13 cellular contexts compared by ENCODE assay signal in genomic region chr10:7563368-7563767, GRCh38.
DNase-seq lines count a peak whose midpoint lies in the region; ATAC-seq and TF ChIP-seq lines count a peak whose summit lies in the region.
"Had no signal": no experiment of that assay in that cellular context is flagged by ENCODE, and none has a peak within 500 bp of the region (broad histone marks: within the 10 kb centered on the region; RNA-seq: fewer than 3 reads in every experiment).

No MANE protein-coding gene starts in this region.

- peak overlapping the region; percentile 63 to 82 (median 64) for H3K27ac Mint-ChIP-seq in nephron
- H3K27ac Mint-ChIP-seq: stimulated activated effector memory CD8-positive, alpha-beta T cell treated with anti-CD3 and anti-CD28 coated beads, Interleukin-12 subunit alpha, Interleukin-12 subunit beta, amount 100 ng/mL, for 72 hours had no signal

- H3K9me3 Mint-ChIP-seq in nephron: no peaks in the 10 kb centered on the region
- H3K9me3 Mint-ChIP-seq: stimulated activated effector memory CD8-positive, alpha-beta T cell treated with anti-CD3 and anti-CD28 coated beads, Interleukin-12 subunit alpha, Interleukin-12 subunit beta, amount 100 ng/mL, for 72 hours had no signal

- peak; percentile 23 to 68 (median 44) for ATAC-seq in heart right ventricle
- ATAC-seq in HG02840 (IDR thresholded peaks at IDR 0.05; ENCODE audit: low FRiP score, unreplicated experiment): no peak
- ATAC-seq: stimulated activated effector memory CD8-positive, alpha-beta T cell treated with anti-CD3 and anti-CD28 coated beads, Interleukin-12 subunit alpha, Interleukin-12 subunit beta, amount 100 ng/mL, for 72 hours had no signal

- no peaks in the 10 kb centered on the region for H3K36me3 Mint-ChIP-seq in nephron (ENCODE audit: low read depth)
- H3K36me3 Mint-ChIP-seq: stimulated activated effector memory CD8-positive, alpha-beta T cell treated with anti-CD3 and anti-CD28 coated beads, Interleukin-12 subunit alpha, Interleukin-12 subunit beta, amount 100 ng/mL, for 72 hours had no signal

- intact Hi-C loops in heart right ventricle (cut with DNase I) (no loop called here), uterus (cut with DNase I; ENCODE audit: low total_unique reads) (no loop called here)

- peaks cover 42% of the 10 kb centered on the region for H3K4me1 Mint-ChIP-seq in nephron
- H3K4me1 Mint-ChIP-seq: stimulated activated effector memory CD8-positive, alpha-beta T cell treated with anti-CD3 and anti-CD28 coated beads, Interleukin-12 subunit alpha, Interleukin-12 subunit beta, amount 100 ng/mL, for 72 hours had no signal

- H3K27me3 ChIP-seq in heart right ventricle (no peaks in the 10 kb centered on the region), uterus (no peaks in the 10 kb centered on the region)

- peaks cover 0 to 12% (median 0%) of the 10 kb centered on the region in 9 donors for H3K36me3 ChIP-seq in heart right ventricle
- no peaks in the 10 kb centered on the region for H3K36me3 ChIP-seq in uterus
- H3K36me3 ChIP-seq: HAP-1 had no signal

- no peak for TF ChIP-seq POLR2A in uterus (IDR thresholded peaks at IDR 0.05)

- 18 to 23% methylated on average over 7 of the region's 7 CpGs for WGBS in heart right ventricle, 2 donors

- H3K27me3 Mint-ChIP-seq in nephron (ENCODE audit: low read depth): peaks cover 5% of the 10 kb centered on the region

- in situ Hi-C loops in astrocyte of the spinal cord (cut with HindIII; ENCODE audit: low sequenced_read_pairs): no loop called here

- H3K4me3 ChIP-seq in astrocyte of the spinal cord (ENCODE audit: low read depth, low read length) (no peak overlapping the region), heart right ventricle (no peak overlapping the region), uterus (no peak overlapping the region)
- H3K4me3 ChIP-seq: HAP-1 had no signal

- H3K9me3 ChIP-seq in heart right ventricle: no peaks in the 10 kb centered on the region
- H3K9me3 ChIP-seq in uterus: no peaks in the 10 kb centered on the region
- H3K9me3 ChIP-seq: HAP-1 had no signal

- peaks cover 10 to 45% (median 36%) of the 10 kb centered on the region in 9 donors for H3K4me1 ChIP-seq in heart right ventricle
- H3K4me1 ChIP-seq in uterus: peaks cover 0 to 8% of the 10 kb centered on the region in 2 donors
- H3K4me1 ChIP-seq: HAP-1 had no signal

- DNase-seq in astrocyte of the spinal cord (ENCODE audit: low read depth, low spot score) (peak; percentile 17), heart right ventricle (peak in 1 of 2 donors; percentile 69), uterus (peak; percentile 55 to 70), epidermal melanocyte (ENCODE audit: insufficient read length, low spot score) (no peak)
- no peak for DNase-seq in activated T-cell treated with anti-CD3 and anti-CD28 coated beads, Interleukin-2, amount 50 U/mL, for 48 hours
- DNase-seq: effector CD4-positive, alpha-beta T cell; kidney glomerular epithelial cell; occipital lobe; stimulated activated CD4-positive, alpha-beta T cell treated with anti-CD3 and anti-CD28 coated beads, Interleukin-2, amount 100 ng/mL, for 48 hours had no signal

- TF ChIP-seq CTCF in astrocyte of the spinal cord (IDR thresholded peaks at IDR 0.05; ENCODE audit: low read depth, low read length) (no peak), heart right ventricle (IDR thresholded peaks at IDR 0.05) (no peak), nephron (IDR thresholded peaks at IDR 0.05; ENCODE audit: unreplicated experiment in 3 of 3) (no peak), uterus (IDR thresholded peaks at IDR 0.05) (no peak)

- H3K27ac ChIP-seq in heart right ventricle (peak overlapping the region in 6 of 10 donors; percentile 5 to 74 (median 24)), uterus (peak overlapping the region; percentile 28 to 54)

- H3K4me3 Mint-ChIP-seq in nephron: peak overlapping the region in 1 of 3 experiments; percentile 36
- H3K4me3 Mint-ChIP-seq: stimulated activated effector memory CD8-positive, alpha-beta T cell treated with anti-CD3 and anti-CD28 coated beads, Interleukin-12 subunit alpha, Interleukin-12 subunit beta, amount 100 ng/mL, for 72 hours had no signal

Comparison
In these comparisons a context has a peak if more than half of its experiments do, and no peak if none do; other contexts are left out.
1. DNase-seq: peak in astrocyte of the spinal cord (single experiment) and uterus (2 of 2); none in epidermal melanocyte (single experiment) and activated T-cell treated with anti-CD3 and anti-CD28 coated beads, Interleukin-2, amount 50 U/mL, for 48 hours (0 of 2).